ENCODE assay signal across 8 cellular contexts in the genomic region with DNA sequence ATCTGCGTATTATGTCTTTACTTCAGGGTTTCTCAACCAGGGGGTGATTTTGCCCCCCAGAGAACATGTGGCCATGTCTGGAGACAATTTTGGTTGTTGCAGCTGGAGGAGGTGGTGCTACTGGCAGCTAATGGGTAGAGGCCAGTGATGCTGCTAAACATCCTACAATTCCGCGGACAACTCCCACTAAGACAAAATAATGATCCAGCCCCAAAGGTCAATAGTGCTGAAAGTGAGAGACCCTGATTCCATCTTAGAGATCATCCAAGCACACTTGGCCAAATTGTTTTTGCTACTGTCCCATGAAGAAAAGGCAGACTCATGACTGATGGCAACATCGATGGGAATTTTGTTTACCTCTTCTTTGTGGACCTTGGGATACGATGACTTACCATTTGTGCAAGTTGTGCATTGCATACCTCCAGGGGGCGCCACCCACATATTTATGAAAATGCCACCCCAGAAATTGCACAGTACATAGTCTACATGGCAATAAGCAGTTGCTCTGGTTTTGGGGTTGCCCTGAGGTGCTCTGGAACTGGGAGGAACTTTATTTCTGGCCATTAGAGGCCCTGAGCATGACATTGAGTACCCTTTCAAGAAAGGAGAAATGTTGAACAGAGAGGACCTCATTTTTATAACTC.
DNase-seq lines count a peak whose midpoint lies in the region; TF ChIP-seq lines count a peak whose summit lies in the region.
"Not testable (repeated sequence)": the region's sequence is repeated elsewhere in the genome, so short reads cannot be mapped to it uniquely, and the experiment has no call there.

No MANE protein-coding gene starts in this region.

- H3K4me3 Mint-ChIP-seq in activated naive CD4-positive, alpha-beta T cell treated with anti-CD3 and anti-CD28 coated beads, Interleukin-2, amount 10 ng/mL, durations not matched to agents 7 days and 5 days = not testable (repeated sequence)

- not testable (repeated sequence) for H3K27ac Mint-ChIP-seq in activated naive CD4-positive, alpha-beta T cell treated with anti-CD3 and anti-CD28 coated beads, Interleukin-2, amount 10 ng/mL, durations not matched to agents 7 days and 5 days

- peaks cover 20% of the 10 kb centered on the region for H3K27me3 Mint-ChIP-seq in activated naive CD4-positive, alpha-beta T cell treated with anti-CD3 and anti-CD28 coated beads, Interleukin-2, amount 10 ng/mL, durations not matched to agents 7 days and 5 days

- not testable (repeated sequence) for H3K9me3 ChIP-seq in Peyer's patch; osteoblast (ENCODE audit: low read depth, low read length)

- not testable (repeated sequence) for H3K27me3 ChIP-seq in Peyer's patch; osteoblast (ENCODE audit: insufficient read depth, low read length)

- not testable (repeated sequence) for H3K9me3 Mint-ChIP-seq in activated naive CD4-positive, alpha-beta T cell treated with anti-CD3 and anti-CD28 coated beads, Interleukin-2, amount 10 ng/mL, durations not matched to agents 7 days and 5 days

- not testable (repeated sequence) for H3K79me2 ChIP-seq in osteoblast (ENCODE audit: insufficient read depth, low read length)

- not testable (repeated sequence) for H3K4me3 ChIP-seq in Peyer's patch; fibroblast of mammary gland (ENCODE audit: control insufficient read depth, low read depth, low read length); osteoblast (ENCODE audit: insufficient read depth, low read length)

- H3K4me1 Mint-ChIP-seq in activated naive CD4-positive, alpha-beta T cell treated with anti-CD3 and anti-CD28 coated beads, Interleukin-2, amount 10 ng/mL, durations not matched to agents 7 days and 5 days = not testable (repeated sequence)

- not testable (repeated sequence) for H3K36me3 Mint-ChIP-seq in activated naive CD4-positive, alpha-beta T cell treated with anti-CD3 and anti-CD28 coated beads, Interleukin-2, amount 10 ng/mL, durations not matched to agents 7 days and 5 days

- H3K4me1 ChIP-seq in Peyer's patch; osteoblast (ENCODE audit: insufficient read depth, low read length): not testable (repeated sequence)

- H4K20me1 ChIP-seq in osteoblast (ENCODE audit: insufficient read depth, low read length) = not testable (repeated sequence)

- not testable (repeated sequence) for H3K27ac ChIP-seq in C4-2B; Peyer's patch; osteoblast (ENCODE audit: low read depth, low read length)

- TF ChIP-seq POLR2A in Peyer's patch (IDR thresholded peaks at IDR 0.05) = not testable (repeated sequence)

- CTCF ChIA-PET in activated naive CD4-positive, alpha-beta T cell treated with anti-CD3 and anti-CD28 coated beads, Interleukin-2, amount 10 ng/mL, durations not matched to agents 7 days and 5 days (lab: Charles Lee) = interaction anchor here (0.7 to 1.9 kb wide), 2 partner anchors 11 to 96 kb away, joined by 3 to 4 read pairs; no protein-coding TSS in a partner anchor

- not testable (repeated sequence) for H3K36me3 ChIP-seq in Peyer's patch; osteoblast (ENCODE audit: insufficient read depth, low read length)

- DNase-seq in HT-29 (ENCODE audit: low spot score) = peak; percentile 39
- DNase-seq in Peyer's patch = peak in 2 of 3 donors; percentile 17 to 79
- peak; percentile 57 to 68 for DNase-seq in activated CD4-positive, alpha-beta T cell treated with anti-CD3 and anti-CD28 coated beads, Interleukin-2, amount 50 U/mL, for 4 hours
- DNase-seq in activated naive CD4-positive, alpha-beta T cell treated with anti-CD3 and anti-CD28 coated beads, Interleukin-2, amount 10 ng/mL, durations not matched to agents 7 days and 5 days = peak; percentile 69
- DNase-seq in fibroblast of mammary gland (ENCODE audit: low read depth) = peak; percentile 12
- DNase-seq in osteoblast (ENCODE audit: insufficient read length, low spot score, missing footprints) = not testable (repeated sequence)
- DNase-seq in stimulated activated CD8-positive, alpha-beta memory T cell treated with anti-CD3 and anti-CD28 coated beads, Interleukin-12 subunit alpha, Interleukin-12 subunit beta, amount 100 ng/mL, for 4 hours (ENCODE audit: low read depth) = peak; percentile 3

- not testable (repeated sequence) for H3K4me2 ChIP-seq in osteoblast (ENCODE audit: insufficient read depth, low read length)

- not testable (repeated sequence) for H2AFZ ChIP-seq in osteoblast (ENCODE audit: low read length)

- TF ChIP-seq CTCF in C4-2B (conservative IDR thresholded peaks at IDR 0.05) (peak; percentile 31), Peyer's patch (IDR thresholded peaks at IDR 0.05) (peak in 4 of 6 experiments; percentile 35 to 58 (median 47)), osteoblast (IDR thresholded peaks at IDR 0.05; ENCODE audit: extremely low read depth, low read depth, low read length) (peak; percentile 10)
- not testable (repeated sequence) for TF ChIP-seq CTCF in fibroblast of mammary gland (conservative IDR thresholded peaks at IDR 0.05; ENCODE audit: control insufficient read depth, insufficient read depth, low read depth, low read length)
